18 cellular contexts compared by ENCODE assay signal in the genomic region with DNA sequence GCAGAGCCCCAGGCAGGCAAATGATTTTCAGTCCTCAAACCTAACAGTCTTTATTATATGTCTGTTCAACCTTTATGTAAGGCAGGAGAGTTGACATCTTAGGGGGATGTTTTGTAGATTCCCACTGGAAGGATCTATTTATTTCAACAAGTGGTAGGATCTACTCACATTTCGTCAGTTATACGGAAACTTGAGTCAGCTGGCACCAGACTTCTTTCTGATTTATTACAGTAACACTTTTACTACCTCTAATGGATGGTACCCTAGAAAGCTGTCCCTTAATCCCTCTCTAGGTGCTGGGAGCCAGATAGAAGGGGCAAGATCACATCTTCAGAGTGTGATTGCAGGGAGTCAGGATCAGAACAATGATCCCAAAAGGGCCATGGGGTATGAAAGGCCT.
"Had no signal": no experiment of that assay in that cellular context is flagged by ENCODE, and none has a peak within 500 bp of the region (broad histone marks: within the 10 kb centered on the region; RNA-seq: fewer than 3 reads in every experiment).

No MANE protein-coding gene starts in this region.

- H3K27ac ChIP-seq: ascending aorta, breast epithelium, coronary artery, heart left ventricle, tibial artery had no signal

- H3K4me3 ChIP-seq: ascending aorta, breast epithelium, coronary artery, heart left ventricle, tibial artery had no signal

- H3K36me3 ChIP-seq: breast epithelium had no signal

- DNase-seq: activated CD4-positive, alpha-beta T cell treated with anti-CD3 and anti-CD28 coated beads, Interleukin-2, amount 50 U/mL, for 4 hours; activated effector memory CD4-positive, alpha-beta T cell treated with Interleukin-2 at 50 U/mL for 16 hours; activated naive CD4-positive, alpha-beta T cell treated with anti-CD3 and anti-CD28 coated beads, Interleukin-2, amount 10 ng/mL, durations not matched to agents 7 days and 5 days; activated T-cell treated with anti-CD3 and anti-CD28 coated beads, Interleukin-2, amount 50 U/mL, for 1 hour; erythroblast; heart left ventricle; kidney glomerular epithelial cell; left ventricle myocardium superior; posterior cingulate gyrus; retina; stimulated activated CD8-positive, alpha-beta memory T cell treated with anti-CD3 and anti-CD28 coated beads, Interleukin-4, amount 100 ng/mL, for 48 hours; stimulated activated naive CD4-positive, alpha-beta T cell treated with Interleukin-2 at 50 U/mL for 16 hours; substantia nigra; tibial artery had no signal

- H3K4me3 Mint-ChIP-seq: activated naive CD4-positive, alpha-beta T cell treated with anti-CD3 and anti-CD28 coated beads, Interleukin-2, amount 10 ng/mL, durations not matched to agents 7 days and 5 days; T-helper 2 cell treated with Interferon-gamma antibody and Interleukin-4, amounts not matched to agents 5 μg/mL and 100 μg/mL, for 36 hours had no signal

- H3K27ac Mint-ChIP-seq: activated naive CD4-positive, alpha-beta T cell treated with anti-CD3 and anti-CD28 coated beads, Interleukin-2, amount 10 ng/mL, durations not matched to agents 7 days and 5 days; T-helper 2 cell treated with Interferon-gamma antibody and Interleukin-4, amounts not matched to agents 5 μg/mL and 100 μg/mL, for 36 hours had no signal

- H3K27me3 ChIP-seq: ascending aorta, breast epithelium, heart left ventricle, tibial artery had no signal

- H3K9me3 ChIP-seq: ascending aorta, breast epithelium, heart left ventricle, tibial artery had no signal

- ATAC-seq: heart left ventricle, left ventricle myocardium superior had no signal
